ENCODE assay signal across 8 cellular contexts in genomic region chr2:231709981-231710750, GRCh38. TPM values are rescaled to one million over a fixed set of nuclear protein-coding genes. Genes with fewer than 3 reads are reported as not detected.
DNase-seq lines count a peak whose midpoint lies in the region; ATAC-seq, FAIRE-seq and TF ChIP-seq lines count a peak whose summit lies in the region.

No MANE protein-coding gene starts in this region.

- FAIRE-seq in bronchial epithelial cell (lab: Jason Lieb, UNC) (no peak), small intestine (lab: Jason Lieb, UNC) (no peak)

- H3K4me1 ChIP-seq in small intestine (ENCODE audit: control insufficient read depth in 2 of 2, insufficient read depth in 1 of 2, low read depth in 1 of 2, low read length in 1 of 2): peaks cover 0 to 8% of the 10 kb centered on the region in 2 donors

- H3K27me3 ChIP-seq in WERI-Rb-1 (ENCODE audit: insufficient read depth, low read depth, severe bottlenecking): no peaks in the 10 kb centered on the region
- no peaks in the 10 kb centered on the region for H3K27me3 ChIP-seq in bronchial epithelial cell (ENCODE audit: control insufficient read depth, insufficient read depth, low read length)
- H3K27me3 ChIP-seq in small intestine (ENCODE audit: control insufficient read depth in 2 of 2, insufficient read depth in 2 of 2, low read length in 2 of 2): no peaks in the 10 kb centered on the region

- H3K9me3 ChIP-seq in WERI-Rb-1 (ENCODE audit: severe bottlenecking) (peaks cover 2% of the 10 kb centered on the region), small intestine (ENCODE audit: control insufficient read depth, low read depth) (no peaks in the 10 kb centered on the region)

- peak overlapping the region; percentile 100 for H3K27ac ChIP-seq in WERI-Rb-1
- peak overlapping the region; percentile 92 to 99 for H3K27ac ChIP-seq in small intestine (ENCODE audit: low read depth in 1 of 2, low read length in 1 of 2)

- H3K36me3 ChIP-seq in WERI-Rb-1 (peaks cover 66% of the 10 kb centered on the region), bronchial epithelial cell (ENCODE audit: control insufficient read depth, insufficient read depth, low read length) (peaks cover 14% of the 10 kb centered on the region), small intestine (ENCODE audit: control insufficient read depth in 2 of 2, insufficient read depth in 2 of 2, low read length in 2 of 2) (peaks cover 8% of the 10 kb centered on the region in 2 donors)

- H3K4me3 ChIP-seq in WERI-Rb-1 (ENCODE audit: low read depth, low read length) (peak overlapping the region; percentile 98), bronchial epithelial cell (ENCODE audit: low read depth, low read length) (peak overlapping the region; percentile 98), small intestine (ENCODE audit: low read depth in 1 of 2, low read length in 2 of 2) (peak overlapping the region; percentile 95 to 99)

- WGBS in small intestine, 3 donors: 0 to 1% (median 0%) methylated on average over 58 to 100 of the region's 100 CpGs

- ATAC-seq in GM21825 (IDR thresholded peaks at IDR 0.05; ENCODE audit: unreplicated experiment): peak; percentile 14

- DNase-seq in DMS53 treated with DMSO at 0.1 percent for 48 hours (lab: John Stamatoyannopoulos, UW; ENCODE audit: unreplicated experiment) (peak; percentile 58), NCI-H1092 treated with DMSO at 0.1 percent for 48 hours (lab: John Stamatoyannopoulos, UW) (peak; percentile 42), WERI-Rb-1 (peak; percentile 69), bronchial epithelial cell (ENCODE audit: low read depth) (peak; percentile 49), inferior parietal cortex (ENCODE audit: extremely low spot score) (peak; percentile 65), small intestine (peak; percentile 83), cortex of kidney (lab: John Stamatoyannopoulos, UW) (no peak)

- peak; percentile 76 for TF ChIP-seq CTCF in WERI-Rb-1 (IDR thresholded peaks at IDR 0.05; ENCODE audit: low read depth, low read length)
- TF ChIP-seq CTCF in bronchial epithelial cell (IDR thresholded peaks at IDR 0.05; ENCODE audit: insufficient read depth, low read length, severe bottlenecking): peak; percentile 61

RNA-seq across cellular contexts. Expression of gene PTMA, which starts 1.8 kb away (rescaled TPM):
- total RNA-seq in bronchial epithelial cell: 348 and 388 TPM in 2 replicates
- polyA plus RNA-seq in small intestine: 1,000 to 10,000 TPM; 1,019 to 2,156 (median 1,110) TPM
